8 cellular contexts compared by ENCODE assay signal in genomic region chr1:224851210-224851849, GRCh38.
DNase-seq lines count a peak whose midpoint lies in the region; ATAC-seq, FAIRE-seq and TF ChIP-seq lines count a peak whose summit lies in the region.

No MANE protein-coding gene starts in this region.

- H3K27me3 ChIP-seq in PC-9 (ENCODE audit: insufficient read depth, low read depth) (no peaks in the 10 kb centered on the region), pancreas (no peaks in the 10 kb centered on the region)

- CTCF ChIA-PET in PC-9 (lab: Charles Lee), result interaction anchor here (0.7 to 2.3 kb wide), 6 partner anchors 66 to 456 kb away, joined by 3 to 12 read pairs (median 4); no protein-coding TSS in a partner anchor

- no peak for FAIRE-seq in pancreas (lab: Jason Lieb, UNC)

- H3K36me3 ChIP-seq in PC-9 (ENCODE audit: low read depth) (no peaks in the 10 kb centered on the region), pancreas (no peaks in the 10 kb centered on the region)

- no peak overlapping the region for H2AFZ ChIP-seq in PC-9

- H3K9me3 ChIP-seq in PC-9 (ENCODE audit: insufficient read depth, low read depth) (no peaks in the 10 kb centered on the region), pancreas (no peaks in the 10 kb centered on the region)

- no peaks in the 10 kb centered on the region for H3F3A ChIP-seq in PC-9 (ENCODE audit: insufficient read depth, low read depth)

- H3K4me1 ChIP-seq in PC-9 (replicated peaks; ENCODE audit: insufficient read depth) (no peaks in the 10 kb centered on the region), pancreas (peaks cover 0 to 10% (median 7%) of the 10 kb centered on the region in 3 donors)

- peak; percentile 60 for ATAC-seq in GM19043 (IDR thresholded peaks at IDR 0.05; ENCODE audit: low read depth, unreplicated experiment)
- ATAC-seq in HG03571 (IDR thresholded peaks at IDR 0.05; ENCODE audit: unreplicated experiment), result peak; percentile 58
- peak; percentile 65 to 74 (median 74) for ATAC-seq in pancreas

- BruUV-seq in PC-9 (replicated peaks; lab: Mats Ljungman, UMichigan), result no TSS peak

- no peaks in the 10 kb centered on the region for H3K9me2 ChIP-seq in PC-9 (ENCODE audit: insufficient read depth)

- intact Hi-C loops in PC-9 (cut with micrococcal nuclease; ENCODE audit: unreplicated experiment), result loop anchor here (1.0 to 10.0 kb wide), 6 partner anchors 71 to 417 kb away; partner anchors contain the start of gene WDR26
- intact Hi-C loops in pancreas (cut with DNase I), result loop anchor here in 2 of 3 donors (10.0 kb wide), 2 partner anchors 207 to 337 kb away; no protein-coding TSS in a partner anchor

- no peak overlapping the region for H3K4me2 ChIP-seq in PC-9

- TF ChIP-seq CTCF in PC-9 (conservative IDR thresholded peaks at IDR 0.05) (peak; percentile 89), foreskin fibroblast (IDR thresholded peaks at IDR 0.05; ENCODE audit: low read depth, low read length) (peak; percentile 83), pancreas (IDR thresholded peaks at IDR 0.05) (peak; percentile 42 to 51 (median 50))

- DNase-seq in CD1c-positive myeloid dendritic cell (ENCODE audit: extremely low spot score) (peak; percentile 63), PC-9 (peak; percentile 55 to 78), foreskin fibroblast (peak; percentile 29 to 77), pancreas (peak; percentile 49 to 81 (median 77)), NCI-H187 (lab: John Stamatoyannopoulos, UW) (no peak)
- peak; percentile 9 to 15 for DNase-seq in activated T-helper 1 cell treated with anti-CD3 and anti-CD28 coated beads, Interleukin-2, amount 50 U/mL, for 16 hours (ENCODE audit: low read depth in 1 of 2, low spot score in 1 of 2)

- POLR2A ChIA-PET in PC-9 (lab: Charles Lee; ENCODE audit: unreplicated experiment), result interaction anchor here (0.6 kb wide), 2 partner anchors 143 to 236 kb away, joined by 3 read pairs; no protein-coding TSS in a partner anchor

- no peaks in the 10 kb centered on the region for H4K20me1 ChIP-seq in PC-9 (ENCODE audit: insufficient read depth)

- 54 to 63% methylated on average over 6 of the region's 6 CpGs for WGBS in pancreas, 2 donors

- H3K27ac ChIP-seq in PC-9 (no peak overlapping the region), pancreas (peak overlapping the region in 3 of 4 donors; percentile 43 to 69 (median 63))

- H3K79me2 ChIP-seq in PC-9 (ENCODE audit: low read depth), result no peaks in the 10 kb centered on the region

- H3K4me3 ChIP-seq in PC-9, result no peak overlapping the region
- H3K4me3 ChIP-seq in foreskin fibroblast (ENCODE audit: low read depth in 1 of 2, low read length in 2 of 2), result no peak overlapping the region
- H3K4me3 ChIP-seq in pancreas, result no peak overlapping the region

Comparison
In these comparisons a context has a peak if more than half of its experiments do, and no peak if none do; other contexts are left out.
1. DNase-seq: peak in CD1c-positive myeloid dendritic cell (single experiment), PC-9 (2 of 2), activated T-helper 1 cell treated with anti-CD3 and anti-CD28 coated beads, Interleukin-2, amount 50 U/mL, for 16 hours (2 of 2), foreskin fibroblast (2 of 2) and pancreas (6 of 6); none in NCI-H187 (0 of 2).
2. Peak in every context shown above with its lines, with median percentiles within 50 percentile points of each other: ATAC-seq and CTCF ChIP-seq.